In the genomic region with DNA sequence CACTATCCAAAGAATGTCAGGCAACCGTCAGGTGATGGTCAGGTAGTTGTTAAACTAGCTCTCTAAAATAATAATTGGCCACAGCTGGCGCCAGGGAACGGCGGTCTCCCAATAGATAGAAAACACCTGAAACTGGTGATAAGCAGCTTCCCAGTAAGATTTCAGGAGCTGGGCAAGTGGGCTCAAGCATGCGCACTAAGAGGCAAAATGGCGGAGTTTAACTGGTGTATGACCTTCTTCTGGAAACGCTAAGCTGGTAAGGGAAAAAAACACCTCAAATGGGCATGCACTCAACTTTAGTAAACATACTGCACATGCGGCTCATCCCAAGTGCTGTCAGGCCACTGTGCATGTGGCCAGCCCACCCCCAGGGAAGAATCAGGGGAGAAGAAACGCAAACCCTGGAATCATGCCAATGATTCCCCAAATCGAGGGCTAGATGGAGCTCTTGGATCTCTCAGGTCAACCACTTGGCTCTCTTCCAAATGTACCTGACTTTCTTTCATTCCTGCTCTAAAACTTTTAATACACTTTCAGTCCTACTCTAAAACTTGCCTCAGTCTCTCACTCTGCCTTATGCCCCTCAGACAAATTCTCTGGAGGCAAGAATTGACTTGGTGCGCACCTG, we compare ENCODE assay signal across 10 cellular contexts.
DNase-seq lines count a peak whose midpoint lies in the region; ATAC-seq and TF ChIP-seq lines count a peak whose summit lies in the region.
"Had no signal": no experiment of that assay in that cellular context is flagged by ENCODE, and none has a peak within 500 bp of the region (broad histone marks: within the 10 kb centered on the region; RNA-seq: fewer than 3 reads in every experiment).

No MANE protein-coding gene starts in this region.

- ATAC-seq in GM21717 (IDR thresholded peaks at IDR 0.05; ENCODE audit: unreplicated experiment), result no peak
- no peak for ATAC-seq in HG02763 (IDR thresholded peaks at IDR 0.05; ENCODE audit: unreplicated experiment)
- ATAC-seq: activated T-cell treated with anti-CD3 and anti-CD28 coated beads, Interleukin-2, amount 50 U/mL, for 72 hours had no signal

- in situ Hi-C loops in astrocyte of the cerebellum (cut with HindIII; ENCODE audit: low sequenced_read_pairs), result no loop called here

- DNase-seq in COR-L47 (lab: John Stamatoyannopoulos, UW) (peak; percentile 61), NCI-H1105 (lab: John Stamatoyannopoulos, UW) (peak; percentile 72), astrocyte of the cerebellum (ENCODE audit: low read depth) (no peak), left kidney (ENCODE audit: low read depth, low spot score) (peak; percentile 71), NOMO-1 treated with DMSO at 0.1 percent for 48 hours (lab: John Stamatoyannopoulos, UW; ENCODE audit: unreplicated experiment) (no peak), SIG-M5 (lab: John Stamatoyannopoulos, UW) (no peak)
- DNase-seq: activated T-cell treated with anti-CD3 and anti-CD28 coated beads, Interleukin-2, amount 50 U/mL, for 72 hours; GDM1 had no signal

- peak; percentile 10 for TF ChIP-seq CTCF in astrocyte of the cerebellum (IDR thresholded peaks at IDR 0.05; ENCODE audit: low read depth, low read length, missing control alignments)

- H3K4me3 ChIP-seq in astrocyte of the cerebellum (ENCODE audit: low read depth, low read length), result no peak overlapping the region

Comparison
In these comparisons a context has a peak if more than half of its experiments do, and no peak if none do; other contexts are left out.
1. DNase-seq: peak in COR-L47 (single experiment), NCI-H1105 (single experiment) and left kidney (single experiment); none in astrocyte of the cerebellum (single experiment), NOMO-1 treated with DMSO at 0.1 percent for 48 hours (single experiment) and SIG-M5 (single experiment).